9 cellular contexts compared by ENCODE assay signal in genomic region chr12:89721291-89721987, GRCh38. TPM values are rescaled to one million over a fixed set of nuclear protein-coding genes. Genes with fewer than 3 reads are reported as not detected.
DNase-seq lines count a peak whose midpoint lies in the region; ATAC-seq and TF ChIP-seq lines count a peak whose summit lies in the region.
"Had no signal": no experiment of that assay in that cellular context is flagged by ENCODE, and none has a peak within 500 bp of the region (broad histone marks: within the 10 kb centered on the region; RNA-seq: fewer than 3 reads in every experiment).

No MANE protein-coding gene starts in this region.

- no peaks in the 10 kb centered on the region for H3K36me3 ChIP-seq in psoas muscle (ENCODE audit: insufficient read depth in 1 of 2, low read depth in 1 of 2)

- ATAC-seq in GM18909 (IDR thresholded peaks at IDR 0.05; ENCODE audit: poor library complexity, unreplicated experiment) (peak; percentile 92), HG02678 (IDR thresholded peaks at IDR 0.05; ENCODE audit: unreplicated experiment) (peak; percentile 95), psoas muscle (no peak)
- no peak for ATAC-seq in stimulated activated effector memory CD8-positive, alpha-beta T cell treated with anti-CD3 and anti-CD28 coated beads, Interleukin-12 subunit alpha, Interleukin-12 subunit beta, amount 100 ng/mL, for 72 hours

- no peak for TF ChIP-seq CTCF in psoas muscle (IDR thresholded peaks at IDR 0.05)

- intact Hi-C loops in psoas muscle (cut with DNase I): no loop called here

- no peaks in the 10 kb centered on the region for H3K27me3 ChIP-seq in psoas muscle (ENCODE audit: insufficient read depth in 3 of 3, low read length in 2 of 3)

- in situ Hi-C loops in KBM-7 (cut with MboI; ENCODE audit: low pct_unique_long_range_greater_than_20kb, low sequenced_read_pairs): no loop called here

- H3K4me1 Mint-ChIP-seq in stimulated activated effector memory CD8-positive, alpha-beta T cell treated with anti-CD3 and anti-CD28 coated beads, Interleukin-12 subunit alpha, Interleukin-12 subunit beta, amount 100 ng/mL, for 72 hours: no peaks in the 10 kb centered on the region
- H3K4me1 Mint-ChIP-seq: activated naive CD4-positive, alpha-beta T cell treated with anti-CD3 and anti-CD28 coated beads, Interleukin-2, amount 50 U/mL, for 24 hours had no signal

- WGBS in psoas muscle, 3 donors: 79 to 84% (median 81%) methylated on average over 8 of the region's 8 CpGs

- no peak overlapping the region for H3K4me3 ChIP-seq in psoas muscle

- H3K27ac Mint-ChIP-seq in stimulated activated effector memory CD8-positive, alpha-beta T cell treated with anti-CD3 and anti-CD28 coated beads, Interleukin-12 subunit alpha, Interleukin-12 subunit beta, amount 100 ng/mL, for 72 hours: no peak overlapping the region
- H3K27ac Mint-ChIP-seq: activated naive CD4-positive, alpha-beta T cell treated with anti-CD3 and anti-CD28 coated beads, Interleukin-2, amount 50 U/mL, for 24 hours had no signal

- H3K27ac ChIP-seq in psoas muscle: no peak overlapping the region

- DNase-seq in KBM-7 (peak; percentile 45), pons (ENCODE audit: low spot score) (peak; percentile 79), activated gamma-delta T cell treated with Interleukin-2 at 50 U/mL for 16 hours (no peak), psoas muscle (no peak), SW 1271 (lab: John Stamatoyannopoulos, UW) (no peak)
- DNase-seq in stimulated activated effector memory CD8-positive, alpha-beta T cell treated with anti-CD3 and anti-CD28 coated beads, Interleukin-12 subunit alpha, Interleukin-12 subunit beta, amount 100 ng/mL, for 72 hours (ENCODE audit: low spot score in 2 of 2): no peak

- H3K9me3 Mint-ChIP-seq in stimulated activated effector memory CD8-positive, alpha-beta T cell treated with anti-CD3 and anti-CD28 coated beads, Interleukin-12 subunit alpha, Interleukin-12 subunit beta, amount 100 ng/mL, for 72 hours: no peaks in the 10 kb centered on the region

- H3K36me3 Mint-ChIP-seq in stimulated activated effector memory CD8-positive, alpha-beta T cell treated with anti-CD3 and anti-CD28 coated beads, Interleukin-12 subunit alpha, Interleukin-12 subunit beta, amount 100 ng/mL, for 72 hours: no peaks in the 10 kb centered on the region
- H3K36me3 Mint-ChIP-seq: activated naive CD4-positive, alpha-beta T cell treated with anti-CD3 and anti-CD28 coated beads, Interleukin-2, amount 50 U/mL, for 24 hours had no signal

- H3K9me3 ChIP-seq in psoas muscle: no peaks in the 10 kb centered on the region

- no peaks in the 10 kb centered on the region for H3K4me1 ChIP-seq in psoas muscle

- no peak overlapping the region for H3K4me3 Mint-ChIP-seq in stimulated activated effector memory CD8-positive, alpha-beta T cell treated with anti-CD3 and anti-CD28 coated beads, Interleukin-12 subunit alpha, Interleukin-12 subunit beta, amount 100 ng/mL, for 72 hours
- H3K4me3 Mint-ChIP-seq: activated naive CD4-positive, alpha-beta T cell treated with anti-CD3 and anti-CD28 coated beads, Interleukin-2, amount 50 U/mL, for 24 hours had no signal

RNA-seq across cellular contexts. Expression of gene ATP2B1, which starts 12.8 kb away (rescaled TPM):
- total RNA-seq in psoas muscle: 10 to 100 TPM; 27.8 to 45.6 (median 37.8) TPM
- 10 to 100 TPM; 14.3 to 54.0 (median 26.9) TPM for polyA plus RNA-seq in psoas muscle

Comparison
In these comparisons a context has a peak if more than half of its experiments do, and no peak if none do; other contexts are left out.
1. ATAC-seq: peak in GM18909 (single experiment) and HG02678 (single experiment); none in stimulated activated effector memory CD8-positive, alpha-beta T cell treated with anti-CD3 and anti-CD28 coated beads, Interleukin-12 subunit alpha, Interleukin-12 subunit beta, amount 100 ng/mL, for 72 hours (single experiment) and psoas muscle (0 of 4).
2. DNase-seq: peak in KBM-7 (single experiment) and pons (single experiment); none in activated gamma-delta T cell treated with Interleukin-2 at 50 U/mL for 16 hours (single experiment), stimulated activated effector memory CD8-positive, alpha-beta T cell treated with anti-CD3 and anti-CD28 coated beads, Interleukin-12 subunit alpha, Interleukin-12 subunit beta, amount 100 ng/mL, for 72 hours (0 of 2), psoas muscle (0 of 2) and SW 1271 (0 of 2).